20 cellular contexts compared by ENCODE assay signal in genomic region chr7:51645707-51646298, GRCh38.
"Had no signal": no experiment of that assay in that cellular context is flagged by ENCODE, and none has a peak within 500 bp of the region (broad histone marks: within the 10 kb centered on the region; RNA-seq: fewer than 3 reads in every experiment).

No MANE protein-coding gene starts in this region.

- H2AFZ ChIP-seq: parathyroid adenoma had no signal

- DNase-seq: activated CD4-positive, alpha-beta T cell treated with anti-CD3 and anti-CD28 coated beads, Interleukin-2, amount 10 ng/mL, durations not matched to agents 7 days and 5 days; activated CD8-positive, alpha-beta memory T cell treated with anti-CD3 and anti-CD28 coated beads, Interleukin-2, amount 50 U/mL, for 4 hours; activated effector memory CD4-positive, alpha-beta T cell treated with anti-CD3 and anti-CD28 coated beads, Interleukin-2, amount 50 U/mL, for 16 hours; activated naive CD4-positive, alpha-beta T cell treated with anti-CD3 and anti-CD28 coated beads, Interleukin-2, amount 50 U/mL, for 16 hours; activated T-cell treated with anti-CD3 and anti-CD28 coated beads, Interleukin-2, amount 50 U/mL, for 4 hours; cerebellar nuclear complex; effector CD4-positive, alpha-beta T cell; heart left ventricle; immature natural killer cell; naive thymus-derived CD4-positive, alpha-beta T cell; stimulated activated naive CD8-positive, alpha-beta T cell treated with anti-CD3 and anti-CD28 coated beads, Interleukin-15, Interleukin-2, amounts not matched to agents 100 U/mL and 50 U/mL, for 24 hours; substantia nigra; T-helper 1 cell; T-helper 9 cell; tibial artery had no signal

- H3K4me3 Mint-ChIP-seq: activated CD4-positive, alpha-beta T cell treated with anti-CD3 and anti-CD28 coated beads, Interleukin-2, amount 10 ng/mL, durations not matched to agents 7 days and 5 days; activated T-cell treated with anti-CD3 and anti-CD28 coated beads, Interleukin-2, amount 50 U/mL, for 4 hours; immature natural killer cell; memory B cell; naive thymus-derived CD4-positive, alpha-beta T cell had no signal

- H3K27ac Mint-ChIP-seq: activated CD4-positive, alpha-beta T cell treated with anti-CD3 and anti-CD28 coated beads, Interleukin-2, amount 10 ng/mL, durations not matched to agents 7 days and 5 days; immature natural killer cell; memory B cell had no signal

- H3K27me3 Mint-ChIP-seq: activated CD4-positive, alpha-beta T cell treated with anti-CD3 and anti-CD28 coated beads, Interleukin-2, amount 10 ng/mL, durations not matched to agents 7 days and 5 days; memory B cell; naive thymus-derived CD4-positive, alpha-beta T cell had no signal

- H3K36me3 Mint-ChIP-seq: immature natural killer cell; memory B cell; naive thymus-derived CD4-positive, alpha-beta T cell had no signal

- H3K9me3 ChIP-seq: esophagus muscularis mucosa, gastroesophageal sphincter, heart left ventricle, neutrophil had no signal

- H3K4me1 Mint-ChIP-seq: activated CD4-positive, alpha-beta T cell treated with anti-CD3 and anti-CD28 coated beads, Interleukin-2, amount 10 ng/mL, durations not matched to agents 7 days and 5 days; immature natural killer cell; memory B cell; naive thymus-derived CD4-positive, alpha-beta T cell had no signal

- H3K27me3 ChIP-seq: gastroesophageal sphincter, heart left ventricle, neutrophil, tibial artery had no signal

- H3K79me2 ChIP-seq: parathyroid adenoma had no signal

- H3K4me1 ChIP-seq: parathyroid adenoma, tibial artery had no signal

- ATAC-seq: activated T-cell treated with anti-CD3 and anti-CD28 coated beads, Interleukin-2, amount 50 U/mL, for 4 hours; gastroesophageal sphincter; heart left ventricle; naive thymus-derived CD4-positive, alpha-beta T cell; stimulated activated naive CD8-positive, alpha-beta T cell treated with anti-CD3 and anti-CD28 coated beads, Interleukin-15, Interleukin-2, amounts not matched to agents 100 U/mL and 50 U/mL, for 24 hours had no signal

- H3K4me3 ChIP-seq: esophagus muscularis mucosa, gastroesophageal sphincter, heart left ventricle, tibial artery had no signal

- H3K36me3 ChIP-seq: esophagus muscularis mucosa, gastroesophageal sphincter, heart left ventricle, neutrophil, tibial artery had no signal

- H3K9ac ChIP-seq: parathyroid adenoma had no signal

- H3K27ac ChIP-seq: esophagus muscularis mucosa, gastroesophageal sphincter, heart left ventricle, neutrophil, parathyroid adenoma, tibial artery had no signal
